In genomic region chr6:133688705-133689492, GRCh38 we compare ENCODE assay signal across 22 cellular contexts.
DNase-seq lines count a peak whose midpoint lies in the region; ATAC-seq, FAIRE-seq and TF ChIP-seq lines count a peak whose summit lies in the region.
"Had no signal": no experiment of that assay in that cellular context is flagged by ENCODE, and none has a peak within 500 bp of the region (broad histone marks: within the 10 kb centered on the region; RNA-seq: fewer than 3 reads in every experiment).

No MANE protein-coding gene starts in this region.

- H3K27me3 Mint-ChIP-seq in effector memory CD8-positive, alpha-beta T cell = no peaks in the 10 kb centered on the region
- H3K27me3 Mint-ChIP-seq: B cell had no signal

- ATAC-seq in HepG2 = no peak
- no peak for ATAC-seq in right lobe of liver
- peak; percentile 27 for ATAC-seq in effector memory CD8-positive, alpha-beta T cell (replicated peaks)
- peak; percentile 84 for ATAC-seq in stimulated activated effector memory CD8-positive, alpha-beta T cell treated with anti-CD3 and anti-CD28 coated beads, Interleukin-12 subunit alpha, Interleukin-12 subunit beta, amount 100 ng/mL, for 72 hours
- no peak for ATAC-seq in mucosa of descending colon
- ATAC-seq: A549; CD8-positive, alpha-beta T cell had no signal

- no peak for TF ChIP-seq RAD21 in HepG2 (CRISPR knock-in tag; IDR thresholded peaks at IDR 0.05)

- CTCF ChIA-PET in HepG2 (lab: Yijun Ruan, JAX; ENCODE audit: low intra/inter-chr PET ratio, low total read pairs) = no interaction called here

- intact Hi-C loops in HepG2 (cut with micrococcal nuclease; ENCODE audit: unreplicated experiment) = no loop called here
- intact Hi-C loops in right lobe of liver (cut with DNase I) = no loop called here
- intact Hi-C loops in mucosa of descending colon (cut with DNase I, micrococcal nuclease) = no loop called here

- FAIRE-seq in HepG2 (lab: Jason Lieb, UNC) = no peak
- FAIRE-seq: A549, D721Med, G401.6, GM12891, GM19239 had no signal

- H3K4me3 ChIP-seq in HepG2 (replicated peaks in 1 of 3; ENCODE audit: insufficient read depth in 1 of 3, low read depth in 2 of 3, low read length in 3 of 3) = no peak overlapping the region
- H3K4me3 ChIP-seq in right lobe of liver = no peak overlapping the region
- no peak overlapping the region for H3K4me3 ChIP-seq in mucosa of descending colon
- H3K4me3 ChIP-seq: A549; BLaER1 treated with 17β-estradiol and CSF1 and Interleukin-3, amounts not matched to agents 10 nM and 100 nM had no signal

- DNase-seq in HepG2 (ENCODE audit: low spot score) = no peak
- DNase-seq in right lobe of liver = no peak
- no peak for DNase-seq in effector memory CD8-positive, alpha-beta T cell
- DNase-seq in stimulated activated effector memory CD8-positive, alpha-beta T cell treated with anti-CD3 and anti-CD28 coated beads, Interleukin-12 subunit alpha, Interleukin-12 subunit beta, amount 100 ng/mL, for 72 hours (ENCODE audit: low spot score in 2 of 2) = no peak
- DNase-seq in HT-29 (ENCODE audit: low spot score) = no peak
- DNase-seq in mucosa of descending colon = no peak
- DNase-seq: AML-193; Caco-2; Calu3; CD4-positive, alpha-beta T cell; CD8-positive, alpha-beta T cell; DMS79 treated with DMSO at 0.1 percent for 48 hours; GF-D8 had no signal

- no peak for TF ChIP-seq POLR2A in HepG2 (IDR thresholded peaks at IDR 0.05; ENCODE audit: insufficient read depth in 1 of 2, low read depth in 2 of 2, low read length in 2 of 2)
- no peak for TF ChIP-seq POLR2A in right lobe of liver (IDR thresholded peaks at IDR 0.05)

- H3K36me3 Mint-ChIP-seq in effector memory CD8-positive, alpha-beta T cell (ENCODE audit: insufficient read depth) = no peaks in the 10 kb centered on the region
- no peaks in the 10 kb centered on the region for H3K36me3 Mint-ChIP-seq in stimulated activated effector memory CD8-positive, alpha-beta T cell treated with anti-CD3 and anti-CD28 coated beads, Interleukin-12 subunit alpha, Interleukin-12 subunit beta, amount 100 ng/mL, for 72 hours
- H3K36me3 Mint-ChIP-seq: CD8-positive, alpha-beta T cell had no signal

- BruUV-seq in HepG2 (replicated peaks; lab: Mats Ljungman, UMichigan) = no TSS peak

- H3K9me3 ChIP-seq in HepG2 (ENCODE audit: low read length) (no peaks in the 10 kb centered on the region), right lobe of liver (no peaks in the 10 kb centered on the region), mucosa of descending colon (no peaks in the 10 kb centered on the region)
- H3K9me3 ChIP-seq: Caco-2 had no signal

- H3K27me3 ChIP-seq in HepG2 (ENCODE audit: control insufficient read depth in 1 of 2, insufficient read depth in 2 of 2, low read length in 2 of 2) = no peaks in the 10 kb centered on the region
- no peaks in the 10 kb centered on the region for H3K27me3 ChIP-seq in right lobe of liver
- H3K27me3 ChIP-seq: BLaER1 treated with 17β-estradiol and CSF1 and Interleukin-3, amounts not matched to agents 10 nM and 100 nM had no signal

- H3K4me2 ChIP-seq in HepG2 (ENCODE audit: low read depth, low read length) = no peak overlapping the region
- H3K4me2 ChIP-seq: A549; BLaER1 treated with 17β-estradiol and CSF1 and Interleukin-3, amounts not matched to agents 10 nM and 100 nM had no signal

- H3K36me3 ChIP-seq in HepG2 (replicated peaks in 1 of 2; ENCODE audit: control insufficient read depth in 1 of 2, insufficient read depth in 2 of 2, low read length in 2 of 2) (no peaks in the 10 kb centered on the region), right lobe of liver (no peaks in the 10 kb centered on the region), mucosa of descending colon (ENCODE audit: low read depth) (no peaks in the 10 kb centered on the region)
- H3K36me3 ChIP-seq: BLaER1 treated with 17β-estradiol and CSF1 and Interleukin-3, amounts not matched to agents 10 nM and 100 nM had no signal

- H3K9ac ChIP-seq in HepG2 (ENCODE audit: insufficient read depth, low read depth, low read length) = no peak overlapping the region
- H3K9ac ChIP-seq: BLaER1 treated with 17β-estradiol and CSF1 and Interleukin-3, amounts not matched to agents 10 nM and 100 nM had no signal

- no peak overlapping the region for H3K4me3 Mint-ChIP-seq in effector memory CD8-positive, alpha-beta T cell
- H3K4me3 Mint-ChIP-seq in stimulated activated effector memory CD8-positive, alpha-beta T cell treated with anti-CD3 and anti-CD28 coated beads, Interleukin-12 subunit alpha, Interleukin-12 subunit beta, amount 100 ng/mL, for 72 hours = no peak overlapping the region
- H3K4me3 Mint-ChIP-seq: B cell; CD4-positive, alpha-beta T cell; CD8-positive, alpha-beta T cell had no signal

- under 1% methylated on average over 5 of the region's 5 CpGs for WGBS in HepG2 (ENCODE audit: low lambda C conversion rate)
- 36% methylated on average over 5 of the region's 5 CpGs for WGBS in right lobe of liver (ENCODE audit: insufficient coverage, low coverage, low lambda C conversion rate, missing lambda C conversion rate)

- no peaks in the 10 kb centered on the region for H3K9me3 Mint-ChIP-seq in effector memory CD8-positive, alpha-beta T cell
- H3K9me3 Mint-ChIP-seq in stimulated activated effector memory CD8-positive, alpha-beta T cell treated with anti-CD3 and anti-CD28 coated beads, Interleukin-12 subunit alpha, Interleukin-12 subunit beta, amount 100 ng/mL, for 72 hours = no peaks in the 10 kb centered on the region

- H3K27ac Mint-ChIP-seq in effector memory CD8-positive, alpha-beta T cell = no peak overlapping the region
- H3K27ac Mint-ChIP-seq in stimulated activated effector memory CD8-positive, alpha-beta T cell treated with anti-CD3 and anti-CD28 coated beads, Interleukin-12 subunit alpha, Interleukin-12 subunit beta, amount 100 ng/mL, for 72 hours = no peak overlapping the region
- H3K27ac Mint-ChIP-seq: B cell; CD4-positive, alpha-beta T cell; CD8-positive, alpha-beta T cell had no signal

- H3K79me2 ChIP-seq in HepG2 (ENCODE audit: insufficient read depth, low read length) = no peaks in the 10 kb centered on the region

- H3K4me1 Mint-ChIP-seq in effector memory CD8-positive, alpha-beta T cell (ENCODE audit: low read depth in 2 of 2) = no peaks in the 10 kb centered on the region
- H3K4me1 Mint-ChIP-seq in stimulated activated effector memory CD8-positive, alpha-beta T cell treated with anti-CD3 and anti-CD28 coated beads, Interleukin-12 subunit alpha, Interleukin-12 subunit beta, amount 100 ng/mL, for 72 hours = no peaks in the 10 kb centered on the region
- H3K4me1 Mint-ChIP-seq: B cell had no signal

- in situ Hi-C loops in HepG2 (cut with HindIII; ENCODE audit: extremely low pct_ligation_motif_present, low pct_unique_long_range_greater_than_20kb) = no loop called here

- no peak for TF ChIP-seq EP300 in HepG2 (IDR thresholded peaks at IDR 0.05; ENCODE audit: low read depth in 2 of 2, low read length in 2 of 2)
- TF ChIP-seq EP300 in HepG2 (CRISPR knock-in tag; IDR thresholded peaks at IDR 0.05; ENCODE audit: borderline replicate concordance) = no peak

- POLR2A ChIA-PET in HepG2 (lab: Yijun Ruan, JAX) = no interaction called here

- H3K4me1 ChIP-seq in HepG2 (ENCODE audit: insufficient read depth, low read length) (no peaks in the 10 kb centered on the region), right lobe of liver (no peaks in the 10 kb centered on the region), mucosa of descending colon (ENCODE audit: low read depth) (no peaks in the 10 kb centered on the region)
- H3K4me1 ChIP-seq: A549; BLaER1 treated with 17β-estradiol and CSF1 and Interleukin-3, amounts not matched to agents 10 nM and 100 nM; Caco-2 had no signal

- TF ChIP-seq CTCF in HepG2 (CRISPR knock-in tag; IDR thresholded peaks at IDR 0.05) (no peak), right lobe of liver (IDR thresholded peaks at IDR 0.05) (no peak), mucosa of descending colon (IDR thresholded peaks at IDR 0.05) (no peak)

- no peaks in the 10 kb centered on the region for H4K20me1 ChIP-seq in HepG2 (ENCODE audit: insufficient read depth, low read length)
- H4K20me1 ChIP-seq: BLaER1 treated with 17β-estradiol and CSF1 and Interleukin-3, amounts not matched to agents 10 nM and 100 nM had no signal

- H3K27ac ChIP-seq in HepG2 (ENCODE audit: extremely low read length, insufficient read depth, low read length) (no peak overlapping the region), right lobe of liver (no peak overlapping the region)
- H3K27ac ChIP-seq: 22Rv1; A549; BLaER1 treated with 17β-estradiol and CSF1 and Interleukin-3, amounts not matched to agents 10 nM and 100 nM; C4-2B had no signal

- no peak overlapping the region for H2AFZ ChIP-seq in HepG2 (ENCODE audit: low read length)

TF ChIP-seq in HepG2, 621 proteins besides CTCF, POLR2A, EP300 and RAD21:
- TF ChIP-seq CREB1 (IDR thresholded peaks at IDR 0.05) (peak; percentile 69), CREB1 (CRISPR knock-in tag; IDR thresholded peaks at IDR 0.05) (no peak), PAXIP1 (CRISPR knock-in tag; conservative IDR thresholded peaks at IDR 0.05) (no peak)
TF ChIP-seq in HepG2: peak in this region for 1.

Comparison
In these comparisons a context has a peak if more than half of its experiments do, and no peak if none do; other contexts are left out.
1. ATAC-seq: peak in effector memory CD8-positive, alpha-beta T cell (single experiment) and stimulated activated effector memory CD8-positive, alpha-beta T cell treated with anti-CD3 and anti-CD28 coated beads, Interleukin-12 subunit alpha, Interleukin-12 subunit beta, amount 100 ng/mL, for 72 hours (single experiment); none in HepG2 (single experiment), right lobe of liver (0 of 4) and mucosa of descending colon (single experiment).